In the genomic region with DNA sequence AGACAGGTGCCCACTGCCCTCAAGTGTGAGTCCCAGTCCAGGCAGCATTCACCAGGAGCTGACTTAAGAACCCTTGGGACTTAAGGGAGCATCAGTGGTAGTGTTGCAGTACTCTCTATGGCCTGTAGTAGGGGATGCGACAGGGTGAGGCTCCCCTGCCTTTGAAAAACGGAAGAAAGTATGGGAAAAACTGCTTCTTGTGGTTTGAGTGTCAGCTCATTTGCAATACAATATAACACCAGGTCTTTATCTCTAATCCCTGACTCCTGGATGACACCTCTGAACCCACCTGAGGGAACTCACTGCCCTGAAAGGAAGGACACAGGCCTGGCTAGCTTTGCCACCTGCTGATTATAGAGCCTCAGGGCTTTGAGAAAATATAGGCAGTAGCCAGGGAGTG, we compare ENCODE assay signal across 15 cellular contexts.
DNase-seq lines count a peak whose midpoint lies in the region; ATAC-seq and TF ChIP-seq lines count a peak whose summit lies in the region.
"Had no signal": no experiment of that assay in that cellular context is flagged by ENCODE, and none has a peak within 500 bp of the region (broad histone marks: within the 10 kb centered on the region; RNA-seq: fewer than 3 reads in every experiment).

No MANE protein-coding gene starts in this region.

- peak; percentile 76 for ATAC-seq in GM18868 (IDR thresholded peaks at IDR 0.05; ENCODE audit: unreplicated experiment)
- peak; percentile 63 for ATAC-seq in HG03135 (IDR thresholded peaks at IDR 0.05; ENCODE audit: unreplicated experiment)
- no peak for ATAC-seq in lower lobe of right lung
- ATAC-seq: PC-3 had no signal

- H3K4me3 Mint-ChIP-seq in type B pancreatic cell = no peak overlapping the region
- H3K4me3 Mint-ChIP-seq: dendritic cell treated with granulocyte-macrophage colony-stimulating factor and Interleukin-4, amounts not matched to agents 40 ng/mL and 50 ng/mL, for 4 days; T-helper 1 cell treated with Interleukin-12 subunit alpha and Interleukin-12 subunit beta and Interleukin-4 antibody, amounts not matched to agents 30 μg/mL and 1 μg/mL, for 36 hours had no signal

- intact Hi-C loops in lower lobe of right lung (cut with DNase I) = no loop called here

- TF ChIP-seq POLR2A in tibial nerve (IDR thresholded peaks at IDR 0.05) = no peak

- WGBS in tibial nerve, 2 donors = 43 to 79% methylated on average over 2 of the region's 2 CpGs

- H3K4me1 ChIP-seq in tibial nerve = no peaks in the 10 kb centered on the region
- H3K4me1 ChIP-seq in lower lobe of right lung = no peaks in the 10 kb centered on the region
- H3K4me1 ChIP-seq: spleen had no signal

- no peaks in the 10 kb centered on the region for H3K27me3 Mint-ChIP-seq in type B pancreatic cell
- H3K27me3 Mint-ChIP-seq: dendritic cell treated with granulocyte-macrophage colony-stimulating factor and Interleukin-4, amounts not matched to agents 40 ng/mL and 50 ng/mL, for 4 days had no signal

- H3K36me3 ChIP-seq in WERI-Rb-1 (no peaks in the 10 kb centered on the region), tibial nerve (no peaks in the 10 kb centered on the region), lower lobe of right lung (no peaks in the 10 kb centered on the region)
- H3K36me3 ChIP-seq: spleen had no signal

- no peaks in the 10 kb centered on the region for H3K9me3 ChIP-seq in WERI-Rb-1 (ENCODE audit: severe bottlenecking)
- no peaks in the 10 kb centered on the region for H3K9me3 ChIP-seq in tibial nerve
- H3K9me3 ChIP-seq in lower lobe of right lung = no peaks in the 10 kb centered on the region

- H3K9me3 Mint-ChIP-seq in type B pancreatic cell = peaks cover 9% of the 10 kb centered on the region

- H3K27ac Mint-ChIP-seq in type B pancreatic cell = no peak overlapping the region
- H3K27ac Mint-ChIP-seq: dendritic cell treated with granulocyte-macrophage colony-stimulating factor and Interleukin-4, amounts not matched to agents 40 ng/mL and 50 ng/mL, for 4 days; T-helper 1 cell treated with Interleukin-12 subunit alpha and Interleukin-12 subunit beta and Interleukin-4 antibody, amounts not matched to agents 30 μg/mL and 1 μg/mL, for 36 hours had no signal

- no peak overlapping the region for H3K27ac ChIP-seq in WERI-Rb-1
- no peak overlapping the region for H3K27ac ChIP-seq in tibial nerve
- H3K27ac ChIP-seq in lower lobe of right lung = no peak overlapping the region
- H3K27ac ChIP-seq: spleen had no signal

- no peak for DNase-seq in WERI-Rb-1
- DNase-seq in type B pancreatic cell (ENCODE audit: extremely low spot score, unreplicated experiment) = no peak
- no peak for DNase-seq in tibial nerve (ENCODE audit: low spot score in 2 of 2)
- no peak for DNase-seq in KG1 (lab: John Stamatoyannopoulos, UW)
- no peak for DNase-seq in lower lobe of right lung
- DNase-seq: activated CD4-positive, alpha-beta T cell treated with anti-CD3 and anti-CD28 coated beads for 4 hours; activated T-cell treated with anti-CD3 and anti-CD28 coated beads, Interleukin-2, amount 50 U/mL, for 48 hours; nucleus accumbens; PC-3; spleen; substantia nigra had no signal

- H3K4me3 ChIP-seq in WERI-Rb-1 (ENCODE audit: low read depth, low read length) (no peak overlapping the region), tibial nerve (no peak overlapping the region), lower lobe of right lung (no peak overlapping the region)
- H3K4me3 ChIP-seq: spleen had no signal

- H3K27me3 ChIP-seq in WERI-Rb-1 (ENCODE audit: insufficient read depth, low read depth, severe bottlenecking) (no peaks in the 10 kb centered on the region), tibial nerve (no peaks in the 10 kb centered on the region), lower lobe of right lung (ENCODE audit: low read depth) (no peaks in the 10 kb centered on the region)
- H3K27me3 ChIP-seq: spleen had no signal

- no peaks in the 10 kb centered on the region for H3K4me1 Mint-ChIP-seq in type B pancreatic cell (ENCODE audit: unreplicated experiment)

- no peak for TF ChIP-seq EP300 in tibial nerve (IDR thresholded peaks at IDR 0.05)

- TF ChIP-seq CTCF in WERI-Rb-1 (IDR thresholded peaks at IDR 0.05; ENCODE audit: low read depth, low read length) = peak; percentile 36; the same call in 1 of the 2 replicates
- TF ChIP-seq CTCF in type B pancreatic cell (conservative IDR thresholded peaks at IDR 0.05) = peak; percentile 53
- TF ChIP-seq CTCF in tibial nerve (IDR thresholded peaks at IDR 0.05) = no peak
- TF ChIP-seq CTCF in lower lobe of right lung (IDR thresholded peaks at IDR 0.05) = no peak

- H3K36me3 Mint-ChIP-seq in type B pancreatic cell = peaks cover 3% of the 10 kb centered on the region

Comparison
In these comparisons a context has a peak if more than half of its experiments do, and no peak if none do; other contexts are left out.
1. ATAC-seq: peak in GM18868 (single experiment) and HG03135 (single experiment); none in lower lobe of right lung (0 of 2).
2. CTCF ChIP-seq: peak in WERI-Rb-1 (single experiment) and type B pancreatic cell (single experiment); none in tibial nerve (0 of 5) and lower lobe of right lung (single experiment).